ENCODE assay signal across 8 cellular contexts in the genomic region with DNA sequence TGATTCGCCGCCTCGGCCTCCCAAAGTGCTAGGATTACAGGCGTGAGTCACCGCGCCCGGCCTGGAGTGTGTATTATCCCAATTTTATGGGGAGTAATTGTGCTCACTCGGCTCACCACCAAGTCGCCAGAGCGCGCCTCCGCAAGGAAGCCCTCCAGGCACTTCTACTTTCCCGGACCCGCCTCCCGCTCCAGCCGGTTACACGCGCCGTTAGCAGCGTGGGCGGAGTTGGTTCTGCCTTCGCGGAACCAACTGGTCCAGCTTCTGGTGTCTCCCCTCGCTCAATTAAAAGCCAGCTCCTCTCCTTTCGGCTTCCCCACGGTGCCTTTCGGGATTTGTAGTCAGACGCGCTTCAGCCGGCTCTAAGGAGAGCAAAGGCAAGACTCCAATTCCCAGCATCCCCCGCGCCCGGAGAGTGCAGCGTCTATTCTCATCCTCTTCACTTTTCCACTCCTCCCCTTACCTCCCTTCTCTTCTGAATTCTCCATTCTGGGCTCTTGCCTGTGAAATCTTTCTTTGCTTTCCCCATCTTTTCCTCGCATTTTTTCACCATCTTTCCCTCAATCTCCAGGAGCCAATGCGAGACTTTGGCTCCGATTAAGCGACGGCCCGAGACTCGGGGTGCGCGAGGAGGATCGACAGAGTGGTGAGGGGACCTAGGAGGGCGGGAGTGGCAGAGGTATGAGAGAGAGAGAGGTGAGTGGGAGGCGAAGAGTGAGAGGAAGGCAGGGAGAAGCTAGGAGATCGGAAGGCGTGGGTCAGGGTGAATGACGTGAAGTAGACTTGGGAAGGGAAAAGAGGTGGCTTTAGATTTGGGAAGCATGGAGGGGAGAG. TPM values are rescaled to one million over a fixed set of nuclear protein-coding genes. Genes with fewer than 3 reads are reported as not detected.
DNase-seq lines count a peak whose midpoint lies in the region; ATAC-seq and TF ChIP-seq lines count a peak whose summit lies in the region.

GTF2H4 (plus strand) TSS at position 450 of the 834 bp plus-strand sequence.

- WGBS in thyroid gland, 2 donors, result 0% methylated on average over 33 of the region's 49 CpGs

- H3K4me3 ChIP-seq in SU-DHL-6 (ENCODE audit: insufficient read depth, low read length, poor library complexity, severe bottlenecking) (peak within 1 kb of the TSS; percentile 96), thyroid gland (replicated peaks in 1 of 3) (peak within 1 kb of the TSS; percentile 78 to 100 (median 87))

- H3K4me3 Mint-ChIP-seq in activated naive CD8-positive, alpha-beta T cell treated with anti-CD3 and anti-CD28 coated beads, Interleukin-2, amount 10 ng/mL, durations not matched to agents 7 days and 5 days, result peak within 1 kb of the TSS; percentile 98
- H3K4me3 Mint-ChIP-seq in glutamatergic neuron (ENCODE audit: unreplicated experiment), result peak within 1 kb of the TSS; percentile 99
- peak within 1 kb of the TSS; percentile 100 for H3K4me3 Mint-ChIP-seq in osteocyte (ENCODE audit: unreplicated experiment)

- TF ChIP-seq CTCF in GM10266 (IDR thresholded peaks at IDR 0.05; ENCODE audit: control insufficient read depth, insufficient read depth, low read depth, missing control alignments) (no peak), SU-DHL-6 (IDR thresholded peaks at IDR 0.05; ENCODE audit: insufficient read depth, low read length, poor library complexity, severe bottlenecking) (no peak), glutamatergic neuron (IDR thresholded peaks at IDR 0.05; ENCODE audit: partially characterized antibody, unreplicated experiment) (no peak), osteocyte (IDR thresholded peaks at IDR 0.05) (no peak), thyroid gland (IDR thresholded peaks at IDR 0.05) (no peak)

- peaks cover 19% of the 10 kb centered on the region for H3K79me2 ChIP-seq in SU-DHL-6 (ENCODE audit: insufficient read depth, low read length)

- H2AFZ ChIP-seq in SU-DHL-6 (ENCODE audit: low read depth, low read length, severe bottlenecking), result peak within 1 kb of the TSS; percentile 92

- peaks cover 9% of the 10 kb centered on the region; the same call in 1 of the 2 replicates for H3F3A ChIP-seq in SU-DHL-6 (ENCODE audit: insufficient read depth)

- DNase-seq in GM10266 (ENCODE audit: extremely low spot score), result peak; percentile 94
- peak; percentile 97 for DNase-seq in NCI-H128 (lab: John Stamatoyannopoulos, UW; ENCODE audit: unreplicated experiment)
- DNase-seq in activated naive CD8-positive, alpha-beta T cell treated with anti-CD3 and anti-CD28 coated beads, Interleukin-2, amount 10 ng/mL, durations not matched to agents 7 days and 5 days, result peak; percentile 86
- DNase-seq in glutamatergic neuron, result peak; percentile 96
- peak; percentile 98 for DNase-seq in osteocyte (ENCODE audit: extremely low spot score, unreplicated experiment)
- peak; percentile 97 to 98 for DNase-seq in thyroid gland

- peak within 1 kb of the TSS; percentile 73 for H3K27ac Mint-ChIP-seq in activated naive CD8-positive, alpha-beta T cell treated with anti-CD3 and anti-CD28 coated beads, Interleukin-2, amount 10 ng/mL, durations not matched to agents 7 days and 5 days
- H3K27ac Mint-ChIP-seq in glutamatergic neuron (ENCODE audit: unreplicated experiment) (peak within 1 kb of the TSS; percentile 80), osteocyte (ENCODE audit: unreplicated experiment) (peak within 1 kb of the TSS; percentile 81)

- H3K4me1 Mint-ChIP-seq in activated naive CD8-positive, alpha-beta T cell treated with anti-CD3 and anti-CD28 coated beads, Interleukin-2, amount 10 ng/mL, durations not matched to agents 7 days and 5 days, result peaks cover 21% of the 10 kb centered on the region
- peaks cover 2% of the 10 kb centered on the region for H3K4me1 Mint-ChIP-seq in glutamatergic neuron (ENCODE audit: low read depth, unreplicated experiment)
- peaks cover 19% of the 10 kb centered on the region for H3K4me1 Mint-ChIP-seq in osteocyte (ENCODE audit: unreplicated experiment)

- no peaks in the 10 kb centered on the region for H4K20me1 ChIP-seq in SU-DHL-6 (ENCODE audit: low read depth, low read length)

- H3K36me3 Mint-ChIP-seq in activated naive CD8-positive, alpha-beta T cell treated with anti-CD3 and anti-CD28 coated beads, Interleukin-2, amount 10 ng/mL, durations not matched to agents 7 days and 5 days, result peaks cover 12% of the 10 kb centered on the region
- peaks cover 8% of the 10 kb centered on the region for H3K36me3 Mint-ChIP-seq in glutamatergic neuron (ENCODE audit: unreplicated experiment)
- H3K36me3 Mint-ChIP-seq in osteocyte (ENCODE audit: unreplicated experiment), result peaks cover 9% of the 10 kb centered on the region

- H3K9ac ChIP-seq in SU-DHL-6 (ENCODE audit: low read length), result peak within 1 kb of the TSS; percentile 81

- H3K36me3 ChIP-seq in SU-DHL-6 (ENCODE audit: low read length) (no peaks in the 10 kb centered on the region), thyroid gland (peaks cover 8 to 17% of the 10 kb centered on the region in 2 donors)

- H3K9me3 Mint-ChIP-seq in activated naive CD8-positive, alpha-beta T cell treated with anti-CD3 and anti-CD28 coated beads, Interleukin-2, amount 10 ng/mL, durations not matched to agents 7 days and 5 days, result no peaks in the 10 kb centered on the region
- H3K9me3 Mint-ChIP-seq in glutamatergic neuron (ENCODE audit: unreplicated experiment) (peaks cover 9% of the 10 kb centered on the region), osteocyte (ENCODE audit: unreplicated experiment) (no peaks in the 10 kb centered on the region)

- H3K9me3 ChIP-seq in SU-DHL-6 (ENCODE audit: insufficient read depth, low read length), result no peaks in the 10 kb centered on the region
- no peaks in the 10 kb centered on the region for H3K9me3 ChIP-seq in thyroid gland

- H3K9me2 ChIP-seq in SU-DHL-6 (replicated peaks; ENCODE audit: insufficient read depth, low read length), result no peaks in the 10 kb centered on the region

- H3K27ac ChIP-seq in SU-DHL-6 (ENCODE audit: low read depth, low read length) (no peak within 1 kb of the TSS), thyroid gland (no peak within 1 kb of the TSS)

- intact Hi-C loops in thyroid gland (cut with DNase I), result no loop called here

- H3K27me3 Mint-ChIP-seq in activated naive CD8-positive, alpha-beta T cell treated with anti-CD3 and anti-CD28 coated beads, Interleukin-2, amount 10 ng/mL, durations not matched to agents 7 days and 5 days, result no peaks in the 10 kb centered on the region
- peaks cover 4% of the 10 kb centered on the region for H3K27me3 Mint-ChIP-seq in glutamatergic neuron (ENCODE audit: unreplicated experiment)
- no peaks in the 10 kb centered on the region for H3K27me3 Mint-ChIP-seq in osteocyte (ENCODE audit: unreplicated experiment)

- ATAC-seq in HG02678 (IDR thresholded peaks at IDR 0.05; ENCODE audit: unreplicated experiment), result peak; percentile 91
- peak; percentile 97 for ATAC-seq in activated naive CD8-positive, alpha-beta T cell treated with anti-CD3 and anti-CD28 coated beads, Interleukin-2, amount 10 ng/mL, durations not matched to agents 7 days and 5 days (ENCODE audit: low read depth)

- H3K27me3 ChIP-seq in SU-DHL-6 (ENCODE audit: low read length) (no peaks in the 10 kb centered on the region), thyroid gland (no peaks in the 10 kb centered on the region)

- H3K4me1 ChIP-seq in thyroid gland, result peaks cover 10 to 11% of the 10 kb centered on the region in 2 donors

- POLR2A ChIA-PET in activated naive CD8-positive, alpha-beta T cell treated with anti-CD3 and anti-CD28 coated beads, Interleukin-2, amount 10 ng/mL, durations not matched to agents 7 days and 5 days (lab: Charles Lee), result interaction anchor here (0.6 to 2.3 kb wide), 6 partner anchors 78 to 694 kb away, joined by 3 to 7 read pairs (median 4); partner anchors contain the start of genes IER3 and MDC1

- peak in 1 of 2 donors; percentile 29 for TF ChIP-seq POLR2A in thyroid gland (IDR thresholded peaks at IDR 0.05)

- peak within 1 kb of the TSS; percentile 89 for H3K4me2 ChIP-seq in SU-DHL-6 (ENCODE audit: low read depth, low read length, poor library complexity, severe bottlenecking)

RNA-seq across cellular contexts. Expression of gene GTF2H4, which starts in this region (rescaled TPM):
- 10 to 100 TPM; 26.7 to 36.2 TPM for total RNA-seq in activated naive CD8-positive, alpha-beta T cell treated with anti-CD3 and anti-CD28 coated beads, Interleukin-2, amount 10 ng/mL, durations not matched to agents 7 days and 5 days
- total RNA-seq in glutamatergic neuron (ENCODE audit: unreplicated experiment) (67.2 TPM), osteocyte (35.5 and 39.3 TPM in 2 replicates), thyroid gland (10 to 100 TPM in 3 of 4 donors, 1 to 10 TPM in 1; 9.5 to 34.4 (median 18.2) TPM)
